In the genomic region with DNA sequence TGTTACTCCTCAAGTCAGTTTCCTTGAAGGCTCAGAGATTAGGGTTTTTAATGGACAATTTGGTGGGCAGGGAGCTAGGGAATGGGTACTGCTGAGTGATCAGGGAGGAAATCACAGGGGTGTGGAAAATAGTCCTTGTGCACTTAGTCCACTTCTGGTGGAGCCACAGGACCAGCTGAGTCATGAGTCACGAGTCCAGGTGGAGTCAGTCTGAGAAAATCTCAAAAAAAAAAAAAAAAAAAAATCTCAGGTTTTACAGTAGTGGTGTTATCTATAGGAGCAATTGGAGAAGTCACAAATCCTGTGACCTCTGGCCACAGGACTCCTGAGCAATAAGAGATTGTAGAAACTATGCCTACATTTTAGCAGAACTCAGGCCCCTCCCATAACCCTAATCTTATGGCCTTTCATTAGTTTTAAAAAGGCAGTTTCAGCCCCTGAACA, we compare ENCODE assay signal across 12 cellular contexts. TPM values are rescaled to one million over a fixed set of nuclear protein-coding genes. Genes with fewer than 3 reads are reported as not detected.
A peak's percentile ranks its signal among the peaks of the same experiment; 100 is the strongest.
DNase-seq lines count a peak whose midpoint lies in the region; ATAC-seq and TF ChIP-seq lines count a peak whose summit lies in the region.
"Had no signal": no experiment of that assay in that cellular context is flagged by ENCODE, and none has a peak within 500 bp of the region (broad histone marks: within the 10 kb centered on the region; RNA-seq: fewer than 3 reads in every experiment).

No MANE protein-coding gene starts in this region.

- no peak overlapping the region for H2AFZ ChIP-seq in PC-9

- H3K9me2 ChIP-seq in PC-9 (ENCODE audit: insufficient read depth), result no peaks in the 10 kb centered on the region

- 0 out of 2 replicates have a peak, but pooled peaks cover 6% of the 10 kb centered on the region for H3K9me3 ChIP-seq in PC-9 (ENCODE audit: insufficient read depth, low read depth)
- H3K9me3 ChIP-seq: thoracic aorta had no signal

- no peak overlapping the region for H3K4me3 Mint-ChIP-seq in progenitor cell of endocrine pancreas (ENCODE audit: low read depth)
- H3K4me3 Mint-ChIP-seq in activated CD4-positive, alpha-beta T cell treated with anti-CD3 and anti-CD28 coated beads for 36 hours, result no peak overlapping the region
- H3K4me3 Mint-ChIP-seq: CD4-positive, CD25-positive, alpha-beta regulatory T cell had no signal

- H3K36me3 Mint-ChIP-seq in progenitor cell of endocrine pancreas (ENCODE audit: insufficient read depth), result peaks cover 5% of the 10 kb centered on the region
- no peaks in the 10 kb centered on the region for H3K36me3 Mint-ChIP-seq in activated CD4-positive, alpha-beta T cell treated with anti-CD3 and anti-CD28 coated beads for 36 hours (ENCODE audit: low read depth)
- H3K36me3 Mint-ChIP-seq: CD4-positive, CD25-positive, alpha-beta regulatory T cell had no signal

- no peaks in the 10 kb centered on the region for H3K27me3 ChIP-seq in PC-9 (ENCODE audit: insufficient read depth, low read depth)

- H3K27me3 Mint-ChIP-seq in progenitor cell of endocrine pancreas, result no peaks in the 10 kb centered on the region
- H3K27me3 Mint-ChIP-seq in activated CD4-positive, alpha-beta T cell treated with anti-CD3 and anti-CD28 coated beads for 36 hours, result no peaks in the 10 kb centered on the region
- H3K27me3 Mint-ChIP-seq: CD4-positive, CD25-positive, alpha-beta regulatory T cell had no signal

- ATAC-seq in GM18511 (IDR thresholded peaks at IDR 0.05; ENCODE audit: unreplicated experiment) (peak; percentile 50), esophagus mucosa (peak; percentile 85), HG03342 (IDR thresholded peaks at IDR 0.05; ENCODE audit: unreplicated experiment) (no peak)
- no peak for ATAC-seq in activated CD4-positive, alpha-beta T cell treated with anti-CD3 and anti-CD28 coated beads for 36 hours

- BruUV-seq in PC-9 (replicated peaks; lab: Mats Ljungman, UMichigan), result no TSS peak

- peaks cover 3% of the 10 kb centered on the region; the same call in 1 of the 2 replicates for H3F3A ChIP-seq in PC-9 (ENCODE audit: insufficient read depth, low read depth)

- DNase-seq in PC-9 (peak; percentile 11 to 66), progenitor cell of endocrine pancreas (ENCODE audit: low spot score, unreplicated experiment) (no peak), GOT3 (lab: John Stamatoyannopoulos, UW) (no peak), occipital lobe (lab: John Stamatoyannopoulos, UW) (no peak)
- no peak for DNase-seq in activated CD4-positive, alpha-beta T cell treated with anti-CD3 and anti-CD28 coated beads for 36 hours
- DNase-seq: CD4-positive, CD25-positive, alpha-beta regulatory T cell; NCI-H1930; WERI-Rb-1 had no signal

- peak overlapping the region; percentile 76 for H3K27ac Mint-ChIP-seq in progenitor cell of endocrine pancreas
- no peak overlapping the region for H3K27ac Mint-ChIP-seq in activated CD4-positive, alpha-beta T cell treated with anti-CD3 and anti-CD28 coated beads for 36 hours

- TF ChIP-seq CTCF in PC-9 (conservative IDR thresholded peaks at IDR 0.05) (no peak), progenitor cell of endocrine pancreas (IDR thresholded peaks at IDR 0.05; ENCODE audit: unreplicated experiment) (no peak)

- peaks cover 20% of the 10 kb centered on the region for H3K9me3 Mint-ChIP-seq in progenitor cell of endocrine pancreas (ENCODE audit: low read depth)
- H3K9me3 Mint-ChIP-seq in activated CD4-positive, alpha-beta T cell treated with anti-CD3 and anti-CD28 coated beads for 36 hours (ENCODE audit: low read depth), result no peaks in the 10 kb centered on the region

- peaks cover 17% of the 10 kb centered on the region for H3K4me1 Mint-ChIP-seq in progenitor cell of endocrine pancreas (ENCODE audit: low read depth)
- peaks cover 15% of the 10 kb centered on the region for H3K4me1 Mint-ChIP-seq in activated CD4-positive, alpha-beta T cell treated with anti-CD3 and anti-CD28 coated beads for 36 hours

- POLR2A ChIA-PET in PC-9 (lab: Charles Lee; ENCODE audit: unreplicated experiment), result no interaction called here
- POLR2A ChIA-PET in activated CD4-positive, alpha-beta T cell treated with anti-CD3 and anti-CD28 coated beads for 36 hours (lab: Charles Lee), result no interaction called here

- intact Hi-C loops in PC-9 (cut with micrococcal nuclease; ENCODE audit: unreplicated experiment), result no loop called here
- intact Hi-C loops in activated CD4-positive, alpha-beta T cell treated with anti-CD3 and anti-CD28 coated beads for 36 hours (cut with DNase I, micrococcal nuclease), result no loop called here

- no peak overlapping the region for H3K4me2 ChIP-seq in PC-9

- CTCF ChIA-PET in PC-9 (lab: Charles Lee), result no interaction called here
- CTCF ChIA-PET in activated CD4-positive, alpha-beta T cell treated with anti-CD3 and anti-CD28 coated beads for 36 hours (lab: Charles Lee), result no interaction called here

- H4K20me1 ChIP-seq in PC-9 (ENCODE audit: insufficient read depth), result no peaks in the 10 kb centered on the region

- peak overlapping the region; percentile 43; the same call in 1 of the 2 replicates for H3K27ac ChIP-seq in PC-9
- H3K27ac ChIP-seq: thoracic aorta, WERI-Rb-1 had no signal

- H3K4me3 ChIP-seq in PC-9, result no peak overlapping the region
- H3K4me3 ChIP-seq: thoracic aorta had no signal

- H3K79me2 ChIP-seq in PC-9 (ENCODE audit: low read depth), result no peaks in the 10 kb centered on the region

- H3K36me3 ChIP-seq in PC-9 (ENCODE audit: low read depth), result no peaks in the 10 kb centered on the region
- H3K36me3 ChIP-seq: thoracic aorta, WERI-Rb-1 had no signal

- no peaks in the 10 kb centered on the region; the same call in 1 of the 2 replicates for H3K4me1 ChIP-seq in PC-9 (replicated peaks; ENCODE audit: insufficient read depth)

RNA-seq across cellular contexts. Expression of gene AMN1, which starts 28.2 kb away (rescaled TPM):
- total RNA-seq in PC-9 (2021) (6.2 and 7.4 TPM in 2 replicates), esophagus mucosa (4.1 TPM), progenitor cell of endocrine pancreas (29.2 and 31.9 TPM in 2 replicates), occipital lobe (94.1 TPM)
- total RNA-seq in activated CD4-positive, alpha-beta T cell treated with anti-CD3 and anti-CD28 coated beads for 36 hours, result 1 to 10 TPM; 5.1 to 5.8 TPM

Comparison
In these comparisons a context has a peak if more than half of its experiments do, and no peak if none do; other contexts are left out.
1. ATAC-seq: peak in GM18511 (single experiment) and esophagus mucosa (single experiment); none in activated CD4-positive, alpha-beta T cell treated with anti-CD3 and anti-CD28 coated beads for 36 hours (single experiment) and HG03342 (single experiment).
2. DNase-seq: peak in PC-9 (2 of 2); none in progenitor cell of endocrine pancreas (single experiment), GOT3 (single experiment), occipital lobe (single experiment) and activated CD4-positive, alpha-beta T cell treated with anti-CD3 and anti-CD28 coated beads for 36 hours (single experiment).